ENCODE assay signal across 9 cellular contexts in the genomic region with DNA sequence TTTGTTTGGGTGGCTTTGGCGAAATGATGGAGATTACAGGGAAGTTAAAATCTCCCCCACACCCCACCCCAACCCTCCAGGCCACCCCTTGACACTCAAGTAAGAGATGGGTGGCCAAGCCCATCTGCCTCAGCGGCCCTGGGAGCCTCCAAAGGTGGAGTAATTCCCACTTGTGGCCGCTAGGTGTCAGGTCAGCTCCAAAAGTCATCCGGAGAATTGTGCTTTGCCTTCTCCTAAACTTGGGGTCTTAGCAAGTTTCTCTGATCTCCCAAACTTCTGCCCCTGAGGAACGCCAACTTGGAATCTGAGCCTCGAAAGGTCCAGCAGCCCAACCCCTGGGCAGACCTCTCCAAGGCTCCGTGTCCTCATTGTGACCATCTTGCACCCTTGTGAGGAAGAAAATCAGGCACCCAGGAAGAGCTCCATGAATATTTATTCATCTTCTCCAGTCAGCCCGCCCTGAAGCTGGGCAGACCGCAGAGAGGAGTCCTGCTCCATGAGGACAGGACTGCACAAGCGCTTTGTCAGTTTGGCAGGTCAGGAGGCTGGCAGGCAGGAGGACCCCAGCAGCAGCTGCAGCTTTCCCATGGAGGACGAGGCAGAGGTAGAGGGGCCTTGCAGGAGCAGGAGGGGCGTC. TPM values are rescaled to one million over a fixed set of nuclear protein-coding genes. Genes with fewer than 3 reads are reported as not detected.
A peak's percentile ranks its signal among the peaks of the same experiment; 100 is the strongest.
DNase-seq lines count a peak whose midpoint lies in the region; ATAC-seq and TF ChIP-seq lines count a peak whose summit lies in the region.
"Had no signal": no experiment of that assay in that cellular context is flagged by ENCODE, and none has a peak within 500 bp of the region (broad histone marks: within the 10 kb centered on the region; RNA-seq: fewer than 3 reads in every experiment).

No MANE protein-coding gene starts in this region.

- POLR2A ChIA-PET in HCT116 (lab: Charles Lee) = interaction anchor here (1.2 kb wide), 2 partner anchors 198 to 223 kb away, joined by 4 to 6 read pairs; no protein-coding TSS in a partner anchor
- POLR2A ChIA-PET in OCI-LY7 (lab: Charles Lee) = interaction anchor here (0.7 kb wide), 1 partner anchor 33 kb away, joined by 3 read pairs; no protein-coding TSS in a partner anchor

- no peak overlapping the region for H3K4me3 Mint-ChIP-seq in type B pancreatic cell
- H3K4me3 Mint-ChIP-seq: IgD-negative memory B cell had no signal

- H3K36me3 Mint-ChIP-seq in type B pancreatic cell = no peaks in the 10 kb centered on the region
- H3K36me3 Mint-ChIP-seq: IgD-negative memory B cell had no signal

- CTCF ChIA-PET in HCT116 (lab: Charles Lee) (interaction anchor here (0.6 to 7.6 kb wide), 29 partner anchors 12 to 443 kb away, joined by 3 to 272 read pairs (median 5); partner anchors contain the start of genes CIPC and TMEM63C), OCI-LY7 (lab: Charles Lee; ENCODE audit: unreplicated experiment) (interaction anchor here (0.5 to 1.2 kb wide), 2 partner anchors 198 to 357 kb away, joined by 3 to 12 read pairs; no protein-coding TSS in a partner anchor)

- DNase-seq in CD1c-positive myeloid dendritic cell (ENCODE audit: extremely low spot score) (peak; percentile 69), HCT116 (ENCODE audit: low read depth, low spot score) (no peak), OCI-LY7 (ENCODE audit: low spot score) (peak; percentile 64), activated T-helper 1 cell treated with Interleukin-2 at 50 U/mL for 16 hours (ENCODE audit: low read depth) (peak; percentile 44), fibroblast of villous mesenchyme (ENCODE audit: low read depth) (peak; percentile 40), ovary (peak; percentile 36 to 72 (median 69)), type B pancreatic cell (ENCODE audit: extremely low spot score, unreplicated experiment) (no peak)

- H3K27me3 ChIP-seq in HCT116 (ENCODE audit: insufficient read depth, low read length) (no peaks in the 10 kb centered on the region), ovary (no peaks in the 10 kb centered on the region)

- no peak for TF ChIP-seq POLR2A in HCT116 (IDR thresholded peaks at IDR 0.05; ENCODE audit: borderline replicate concordance, extremely low read depth, insufficient read depth, insufficient read length)
- no peak for TF ChIP-seq POLR2A in ovary (IDR thresholded peaks at IDR 0.05)

- H4K20me1 ChIP-seq in HCT116 (ENCODE audit: insufficient read depth) (no peaks in the 10 kb centered on the region), OCI-LY7 (ENCODE audit: insufficient read depth, low read length) (no peaks in the 10 kb centered on the region)

- H3K9me3 ChIP-seq in HCT116 (ENCODE audit: control insufficient read depth in 1 of 2, insufficient read depth in 1 of 2, low read depth in 1 of 2, low read length in 2 of 2) (no peaks in the 10 kb centered on the region; a peak in 1 of 4 replicates), OCI-LY7 (ENCODE audit: low read length) (no peaks in the 10 kb centered on the region), ovary (no peaks in the 10 kb centered on the region)

- H3K27ac ChIP-seq in HCT116 (ENCODE audit: low read depth, low read length) = no peak overlapping the region
- H3K27ac ChIP-seq in OCI-LY7 (ENCODE audit: low read depth, low read length, poor library complexity, severe bottlenecking) = no peak overlapping the region
- H3K27ac ChIP-seq in ovary = no peak overlapping the region

- H3K9me3 Mint-ChIP-seq in type B pancreatic cell = no peaks in the 10 kb centered on the region
- H3K9me3 Mint-ChIP-seq: IgD-negative memory B cell had no signal

- H3K9me2 ChIP-seq in HCT116 (ENCODE audit: insufficient read depth) (no peaks in the 10 kb centered on the region), OCI-LY7 (ENCODE audit: insufficient read depth, low read length) (no peaks in the 10 kb centered on the region)

- TF ChIP-seq RAD21 in HCT116 (IDR thresholded peaks at IDR 0.05; ENCODE audit: low read depth) = peak; percentile 85

- no TSS peak for BruUV-seq in HCT116 (replicated peaks; lab: Mats Ljungman, UMichigan)
- no TSS peak for BruUV-seq in OCI-LY7 (replicated peaks; lab: Mats Ljungman, UMichigan)

- no peak overlapping the region for H3K4me3 ChIP-seq in HCT116 (replicated peaks in 1 of 2; ENCODE audit: low read depth in 1 of 2, low read length in 2 of 2)
- no peak overlapping the region for H3K4me3 ChIP-seq in OCI-LY7 (ENCODE audit: low read depth, low read length, poor library complexity, severe bottlenecking)
- no peak overlapping the region for H3K4me3 ChIP-seq in fibroblast of villous mesenchyme (ENCODE audit: low read depth, low read length)
- H3K4me3 ChIP-seq in ovary = no peak overlapping the region

- H3K9ac ChIP-seq in HCT116 (ENCODE audit: low read length) = no peak overlapping the region

- 21 to 25% (median 22%) methylated on average over 12 of the region's 12 CpGs for WGBS in ovary, 3 donors

- peaks cover 11% of the 10 kb centered on the region for H3K4me1 Mint-ChIP-seq in type B pancreatic cell (ENCODE audit: unreplicated experiment)

- TF ChIP-seq EP300 in ovary (IDR thresholded peaks at IDR 0.05) = no peak

- TF ChIP-seq CTCF in HCT116 (IDR thresholded peaks at IDR 0.05 in 2 of 3, conservative IDR thresholded peaks at IDR 0.05 in 1 of 3; ENCODE audit: borderline replicate concordance in 1 of 3, insufficient read depth in 1 of 3, low read depth in 2 of 3, low read length in 2 of 3) (peak; percentile 78 to 91 (median 80)), OCI-LY7 (conservative IDR thresholded peaks at IDR 0.05; ENCODE audit: low read length) (peak; percentile 91), fibroblast of villous mesenchyme (IDR thresholded peaks at IDR 0.05; ENCODE audit: insufficient read depth, low read depth, low read length) (peak; percentile 89), ovary (IDR thresholded peaks at IDR 0.05) (peak; percentile 65 to 76 (median 68)), type B pancreatic cell (conservative IDR thresholded peaks at IDR 0.05) (peak; percentile 92)

- peaks cover 3% of the 10 kb centered on the region for H3K27me3 Mint-ChIP-seq in type B pancreatic cell

- peaks cover 0 to 9% of the 10 kb centered on the region in 2 experiments; a peak in 3 of 4 replicates for H3K4me1 ChIP-seq in HCT116 (ENCODE audit: control insufficient read depth in 1 of 2, insufficient read depth in 2 of 2, low read length in 2 of 2)
- H3K4me1 ChIP-seq in OCI-LY7 (ENCODE audit: insufficient read depth, low read length, poor library complexity, severe bottlenecking) = no peaks in the 10 kb centered on the region
- no peaks in the 10 kb centered on the region for H3K4me1 ChIP-seq in ovary (ENCODE audit: insufficient read depth)

- H3K79me2 ChIP-seq in HCT116 (ENCODE audit: insufficient read depth, low read length) = no peaks in the 10 kb centered on the region
- H3K79me2 ChIP-seq in OCI-LY7 (ENCODE audit: insufficient read depth, low read depth, low read length) = no peaks in the 10 kb centered on the region

- intact Hi-C loops in HCT116 (cut with micrococcal nuclease) = loop anchor here (1.0 to 5.0 kb wide), 2 partner anchors 278 to 434 kb away; no protein-coding TSS in a partner anchor
- intact Hi-C loops in OCI-LY7 (cut with micrococcal nuclease; ENCODE audit: unreplicated experiment) = loop anchor here (1.0 to 10.0 kb wide), 2 partner anchors 180 to 282 kb away; no protein-coding TSS in a partner anchor
- intact Hi-C loops in ovary (cut with DNase I) = loop anchor here (5.0 to 10.0 kb wide), 4 partner anchors 194 to 442 kb away; no protein-coding TSS in a partner anchor

- H3K27ac Mint-ChIP-seq in type B pancreatic cell = no peak overlapping the region
- H3K27ac Mint-ChIP-seq: IgD-negative memory B cell had no signal

- H3K4me2 ChIP-seq in HCT116 (ENCODE audit: low read length) (no peak overlapping the region), OCI-LY7 (ENCODE audit: low read length) (no peak overlapping the region)

- ATAC-seq in HCT116 (peak; percentile 60), GM19467 (IDR thresholded peaks at IDR 0.05; ENCODE audit: unreplicated experiment) (no peak)

- H2AFZ ChIP-seq in HCT116 (ENCODE audit: low read depth, low read length, poor library complexity, severe bottlenecking) (peak overlapping the region; percentile 45), OCI-LY7 (ENCODE audit: low read length) (no peak overlapping the region)

- RAD21 ChIA-PET in HCT116 (lab: Charles Lee; ENCODE audit: low non-redundant PET in 1 of 2, low total read pairs in 2 of 2, uncharacterized antibody in 2 of 2, unreplicated experiment in 2 of 2) = interaction anchor here (0.7 to 1.8 kb wide), 13 partner anchors 32 to 448 kb away, joined by 3 to 12 read pairs (median 5); partner anchors contain the start of genes GSTZ1 (in 1 of the 2) and POMT2 (in 1 of the 2)

- no peaks in the 10 kb centered on the region for H3K36me3 ChIP-seq in HCT116 (ENCODE audit: control insufficient read depth in 1 of 2, insufficient read depth in 2 of 2, low read length in 2 of 2)
- H3K36me3 ChIP-seq in OCI-LY7 (ENCODE audit: insufficient read depth, low read length) = no peaks in the 10 kb centered on the region
- no peaks in the 10 kb centered on the region for H3K36me3 ChIP-seq in ovary

TF ChIP-seq in HCT116, 20 proteins besides CTCF, POLR2A, EP300 and RAD21 (continues in another document):
- no peak for TF ChIP-seq POLR2AphosphoS5 (IDR thresholded peaks at IDR 0.05; ENCODE audit: low read depth, low read length)
- TF ChIP-seq, protein P1, sequence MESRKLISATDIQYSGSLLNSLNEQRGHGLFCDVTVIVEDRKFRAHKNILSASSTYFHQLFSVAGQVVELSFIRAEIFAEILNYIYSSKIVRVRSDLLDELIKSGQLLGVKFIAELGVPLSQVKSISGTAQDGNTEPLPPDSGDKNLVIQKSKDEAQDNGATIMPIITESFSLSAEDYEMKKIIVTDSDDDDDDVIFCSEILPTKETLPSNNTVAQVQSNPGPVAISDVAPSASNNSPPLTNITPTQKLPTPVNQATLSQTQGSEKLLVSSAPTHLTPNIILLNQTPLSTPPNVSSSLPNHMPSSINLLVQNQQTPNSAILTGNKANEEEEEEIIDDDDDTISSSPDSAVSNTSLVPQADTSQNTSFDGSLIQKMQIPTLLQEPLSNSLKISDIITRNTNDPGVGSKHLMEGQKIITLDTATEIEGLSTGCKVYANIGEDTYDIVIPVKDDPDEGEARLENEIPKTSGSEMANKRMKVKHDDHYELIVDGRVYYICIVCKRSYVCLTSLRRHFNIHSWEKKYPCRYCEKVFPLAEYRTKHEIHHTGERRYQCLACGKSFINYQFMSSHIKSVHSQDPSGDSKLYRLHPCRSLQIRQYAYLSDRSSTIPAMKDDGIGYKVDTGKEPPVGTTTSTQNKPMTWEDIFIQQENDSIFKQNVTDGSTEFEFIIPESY (IDR thresholded peaks at IDR 0.05; ENCODE audit: extremely low read depth, insufficient replicate concordance, low read length) = no peak
- TF ChIP-seq, protein P2, sequence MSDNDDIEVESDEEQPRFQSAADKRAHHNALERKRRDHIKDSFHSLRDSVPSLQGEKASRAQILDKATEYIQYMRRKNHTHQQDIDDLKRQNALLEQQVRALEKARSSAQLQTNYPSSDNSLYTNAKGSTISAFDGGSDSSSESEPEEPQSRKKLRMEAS (IDR thresholded peaks at IDR 0.05) = no peak

RNA-seq across cellular contexts. Expression of gene LRRC74A, which starts 46.7 kb away (rescaled TPM):
- total RNA-seq in HCT116 (2021; ENCODE audit: unreplicated experiment) = not detected
- not detected in 2 replicates for polyA plus RNA-seq in HCT116 (2012)
- not detected in 2 replicates for total RNA-seq in OCI-LY7 (2014; rRNA removed; shearing (Covaris generic))
- not detected in 2 replicates for total RNA-seq in OCI-LY7 (2022)
- total RNA-seq in fibroblast of villous mesenchyme = not detected in 2 replicates
- under 1 TPM in 1 of 7 donors, not detected in 6; 0.12 TPM for total RNA-seq in ovary
- polyA plus RNA-seq in ovary = under 1 TPM in 1 of 2 donors, not detected in 1; 0.10 TPM
- not detected in 2 replicates for total RNA-seq in type B pancreatic cell (ENCODE audit: low replicate concordance)
- polyA plus RNA-seq: IgD-negative memory B cell had no signal

Comparison
In these comparisons a context has a peak if more than half of its experiments do, and no peak if none do; other contexts are left out.
1. DNase-seq: peak in CD1c-positive myeloid dendritic cell (single experiment), OCI-LY7 (single experiment), activated T-helper 1 cell treated with Interleukin-2 at 50 U/mL for 16 hours (single experiment), fibroblast of villous mesenchyme (single experiment) and ovary (5 of 5); none in HCT116 (single experiment) and type B pancreatic cell (single experiment).
2. Peak in every context shown above with its lines, with median percentiles within 50 percentile points of each other: CTCF ChIP-seq.